ENCODE assay signal across 10 cellular contexts in the genomic region with DNA sequence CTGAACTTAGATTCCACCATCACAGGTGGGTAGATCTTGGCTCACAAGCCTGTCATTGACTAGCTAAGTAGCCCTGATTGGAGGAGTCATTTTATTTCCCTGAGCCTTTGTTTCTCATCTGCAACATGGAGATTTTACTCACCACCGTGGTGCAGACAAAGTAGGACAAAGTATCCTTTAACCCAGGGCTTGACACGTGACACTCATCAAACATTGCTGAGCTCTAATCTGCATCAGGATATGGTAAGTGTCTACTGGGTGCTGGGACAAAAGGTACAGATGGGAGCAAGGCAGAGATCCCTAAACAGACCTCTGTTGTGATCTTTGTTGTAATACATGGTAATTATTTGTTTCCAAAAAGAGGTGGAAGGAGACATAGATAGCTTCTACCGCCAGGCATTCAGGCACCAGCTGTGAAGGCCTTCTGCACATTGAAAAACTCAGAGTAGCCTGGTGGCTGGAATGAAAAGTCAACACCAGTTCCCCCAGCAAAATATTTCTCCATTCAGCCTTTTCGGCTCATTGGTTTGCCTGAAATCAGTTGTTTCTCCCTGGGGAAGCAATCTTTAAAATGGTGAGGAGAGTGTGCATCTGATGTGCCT. TPM values are rescaled to one million over a fixed set of nuclear protein-coding genes. Genes with fewer than 3 reads are reported as not detected.
DNase-seq lines count a peak whose midpoint lies in the region; ATAC-seq and TF ChIP-seq lines count a peak whose summit lies in the region.
"Had no signal": no experiment of that assay in that cellular context is flagged by ENCODE, and none has a peak within 500 bp of the region (broad histone marks: within the 10 kb centered on the region; RNA-seq: fewer than 3 reads in every experiment).

No MANE protein-coding gene starts in this region.

- no peak overlapping the region for H3K4me3 ChIP-seq in BJ (ENCODE audit: low read depth, low read length)
- no peak overlapping the region for H3K4me3 ChIP-seq in HUES48 (ENCODE audit: low read depth, low read length)
- H3K4me3 ChIP-seq in brain microvascular endothelial cell (ENCODE audit: low read depth, low read length), result no peak overlapping the region
- H3K4me3 ChIP-seq in mucosa of descending colon, result no peak overlapping the region
- H3K4me3 ChIP-seq: lung had no signal

- in situ Hi-C loops in brain microvascular endothelial cell (cut with HindIII; ENCODE audit: low pct_ligation_motif_present, low sequenced_read_pairs), result no loop called here

- DNase-seq in BJ (ENCODE audit: low read depth), result no peak
- no peak for DNase-seq in brain microvascular endothelial cell
- peak in 1 of 3 donors; percentile 68 for DNase-seq in mucosa of descending colon
- DNase-seq in iPS-NIHi11 (ENCODE audit: low spot score), result no peak
- no peak for DNase-seq in MV-4-11 (lab: John Stamatoyannopoulos, UW)
- DNase-seq: activated T-cell treated with anti-CD3 and anti-CD28 coated beads for 4 hours had no signal

- ATAC-seq in mucosa of descending colon, result peak; percentile 47
- ATAC-seq in HG02763 (IDR thresholded peaks at IDR 0.05; ENCODE audit: unreplicated experiment), result no peak
- no peak for ATAC-seq in GM21447 (IDR thresholded peaks at IDR 0.05; ENCODE audit: unreplicated experiment)

- CTCF ChIA-PET in BJ (lab: Yijun Ruan, JAX), result interaction anchor here (0.6 to 1.7 kb wide), 11 partner anchors 10 to 190 kb away, joined by 3 to 8 read pairs (median 4); no protein-coding TSS in a partner anchor

- H3K36me3 ChIP-seq in BJ (ENCODE audit: control insufficient read depth, insufficient read depth, low read length), result no peaks in the 10 kb centered on the region
- no peaks in the 10 kb centered on the region for H3K36me3 ChIP-seq in HUES48 (ENCODE audit: control insufficient read depth, insufficient read depth, low read length)
- no peaks in the 10 kb centered on the region for H3K36me3 ChIP-seq in brain microvascular endothelial cell (replicated peaks)
- H3K36me3 ChIP-seq in mucosa of descending colon (ENCODE audit: low read depth), result no peaks in the 10 kb centered on the region

- TF ChIP-seq CTCF in BJ (IDR thresholded peaks at IDR 0.05; ENCODE audit: insufficient read depth, low read depth, low read length) (peak; percentile 30; the same call in 1 of the 2 replicates), brain microvascular endothelial cell (IDR thresholded peaks at IDR 0.05; ENCODE audit: low read depth, low read length, missing control alignments) (peak; percentile 25), mucosa of descending colon (IDR thresholded peaks at IDR 0.05) (no peak)

- H3K27ac ChIP-seq in HUES48 (ENCODE audit: low read depth, low read length), result peak overlapping the region; percentile 73
- no peak overlapping the region for H3K27ac ChIP-seq in brain microvascular endothelial cell

- H3K9me3 ChIP-seq in HUES48 (ENCODE audit: control insufficient read depth, insufficient read depth, low read length), result no peaks in the 10 kb centered on the region
- H3K9me3 ChIP-seq in mucosa of descending colon, result no peaks in the 10 kb centered on the region

- intact Hi-C loops in mucosa of descending colon (cut with DNase I, micrococcal nuclease), result no loop called here

- H3K9ac ChIP-seq in HUES48 (ENCODE audit: low read depth, low read length), result 0 out of 2 replicates have a peak overlapping the region, but pooled peaks have one; percentile 11

- H3K27me3 ChIP-seq in BJ (ENCODE audit: control insufficient read depth, insufficient read depth, low read length), result no peaks in the 10 kb centered on the region
- H3K27me3 ChIP-seq in HUES48 (ENCODE audit: control insufficient read depth, insufficient read depth, low read length), result no peaks in the 10 kb centered on the region
- H3K27me3 ChIP-seq in brain microvascular endothelial cell (replicated peaks), result no peaks in the 10 kb centered on the region

- H3K4me1 ChIP-seq in HUES48 (ENCODE audit: control insufficient read depth, insufficient read depth, low read length), result peaks cover 26% of the 10 kb centered on the region
- peaks cover 65% of the 10 kb centered on the region for H3K4me1 ChIP-seq in mucosa of descending colon (ENCODE audit: low read depth)

- POLR2A ChIA-PET in BJ (lab: Charles Lee), result interaction anchor here (0.7 to 1.1 kb wide), 2 partner anchors 12 to 72 kb away, joined by 3 to 5 read pairs; no protein-coding TSS in a partner anchor

RNA-seq across cellular contexts. Expression of a gene that starts 18.3 kb away (rescaled TPM):
- 114 and 135 TPM in 2 replicates for polyA plus RNA-seq in BJ (2011; rRNA removed)
- 200 and 221 TPM in 2 replicates for polyA minus RNA-seq in BJ (2011; rRNA and poly(A)+ RNA removed)
- 100 to 1,000 TPM; 263 to 384 (median 312) TPM for total RNA-seq in mucosa of descending colon
